Comparison of ENCODE assay signal across 9 cellular contexts in genomic region chr7:18821554-18821953, GRCh38.
"Had no signal": no experiment of that assay in that cellular context is flagged by ENCODE, and none has a peak within 500 bp of the region (broad histone marks: within the 10 kb centered on the region; RNA-seq: fewer than 3 reads in every experiment).

No MANE protein-coding gene starts in this region.

- H3K4me3 ChIP-seq: GM23248, GM23338, HAP-1 had no signal

- H3K9ac ChIP-seq: GM23248 had no signal

- H3K4me2 ChIP-seq: GM23338 had no signal

- H3K27ac ChIP-seq: GM23248 had no signal

- H3K4me1 ChIP-seq: HAP-1 had no signal

- H3K36me3 ChIP-seq: HAP-1 had no signal

- H3K9me3 ChIP-seq: HAP-1 had no signal

- DNase-seq: GM23248, GOT3, H7, H9, HCEC 1CT, HFFc6 had no signal

- H2AFZ ChIP-seq: GM23248 had no signal

- ATAC-seq: GM23338, HCT116 had no signal
